Comparison of ENCODE assay signal across 27 cellular contexts in genomic region chr5:169772256-169772655, GRCh38.
"Had no signal": no experiment of that assay in that cellular context is flagged by ENCODE, and none has a peak within 500 bp of the region (broad histone marks: within the 10 kb centered on the region; RNA-seq: fewer than 3 reads in every experiment).

No MANE protein-coding gene starts in this region.

- H3K4me1 Mint-ChIP-seq: activated naive CD4-positive, alpha-beta T cell treated with anti-CD3 and anti-CD28 coated beads, Interleukin-2, amount 50 U/mL, for 24 hours had no signal

- H3K4me3 ChIP-seq: body of pancreas, Peyer's patch, SJCRH30 had no signal

- ATAC-seq: activated CD8-positive, alpha-beta T cell treated with anti-CD3 and anti-CD28 coated beads, Interleukin-2, amount 10 ng/mL, durations not matched to agents 7 days and 5 days; body of pancreas had no signal

- H3K27ac ChIP-seq: body of pancreas, Peyer's patch, RWPE1, SJCRH30, WERI-Rb-1 had no signal

- H3K9me3 Mint-ChIP-seq: activated naive CD4-positive, alpha-beta T cell treated with anti-CD3 and anti-CD28 coated beads, Interleukin-2, amount 50 U/mL, for 24 hours; activated T-helper 1 cell treated with anti-CD3 and anti-CD28 coated beads, Interleukin-12 subunit alpha, Interleukin-12 subunit beta, Interleukin-2, Interleukin-4 antibody, amounts not matched to agents 30 ng/mL and 10 ng/mL and 1 ng/mL, durations not matched to agents 14 hours and 24 hours and 36 hours had no signal

- H3K9me3 ChIP-seq: body of pancreas, Peyer's patch, SJCRH30, SK-N-SH had no signal

- H3K4me2 ChIP-seq: SK-N-SH had no signal

- H3K4me3 Mint-ChIP-seq: activated CD8-positive, alpha-beta T cell treated with anti-CD3 and anti-CD28 coated beads, Interleukin-2, amount 10 ng/mL, durations not matched to agents 7 days and 5 days; activated naive CD4-positive, alpha-beta T cell treated with anti-CD3 and anti-CD28 coated beads, Interleukin-2, amount 50 U/mL, for 24 hours; activated T-helper 1 cell treated with anti-CD3 and anti-CD28 coated beads, Interleukin-12 subunit alpha, Interleukin-12 subunit beta, Interleukin-2, Interleukin-4 antibody, amounts not matched to agents 30 ng/mL and 10 ng/mL and 1 ng/mL, durations not matched to agents 14 hours and 24 hours and 36 hours had no signal

- H3K4me1 ChIP-seq: Peyer's patch, SJCRH30 had no signal

- H3K27me3 ChIP-seq: body of pancreas, Peyer's patch had no signal

- H3K36me3 ChIP-seq: Peyer's patch, SJCRH30, WERI-Rb-1 had no signal

- DNase-seq: activated CD4-positive, alpha-beta T cell treated with anti-CD3 and anti-CD28 coated beads for 48 hours; activated CD4-positive, alpha-beta T cell treated with anti-CD3 and anti-CD28 coated beads, Interleukin-2, amount 50 U/mL, for 4 hours; activated CD8-positive, alpha-beta memory T cell treated with anti-CD3 and anti-CD28 coated beads, Interleukin-2, amount 50 U/mL, for 48 hours; activated CD8-positive, alpha-beta T cell treated with anti-CD3 and anti-CD28 coated beads, Interleukin-2, amount 10 ng/mL, durations not matched to agents 7 days and 5 days; activated effector memory CD4-positive, alpha-beta T cell treated with Interleukin-2 at 50 U/mL for 16 hours; activated naive CD4-positive, alpha-beta T cell; activated T-cell treated with anti-CD3 and anti-CD28 coated beads, Interleukin-2, amount 50 U/mL, for 1 hour; aorta; body of pancreas; cerebellar nuclear complex; KBM-7; NCI-H1092; NCI-H1417 treated with DMSO at 0.1 percent for 48 hours; NCI-H1694; NCI-H2029 treated with DMSO at 0.1 percent for 48 hours; NCI-H345; NCI-H510A; NK-92 treated with Interleukin-12 subunit alpha and Interleukin-12 subunit beta, amount 100 ng/mL, for 24 hours; Peyer's patch; Right ventricle myocardium superior; SJCRH30; SK-N-SH; T-helper 1 cell; WERI-Rb-1 had no signal

- H3K9me2 ChIP-seq: SK-N-SH had no signal

- H3K27ac Mint-ChIP-seq: activated CD8-positive, alpha-beta T cell treated with anti-CD3 and anti-CD28 coated beads, Interleukin-2, amount 10 ng/mL, durations not matched to agents 7 days and 5 days; activated naive CD4-positive, alpha-beta T cell treated with anti-CD3 and anti-CD28 coated beads, Interleukin-2, amount 50 U/mL, for 24 hours; activated T-helper 1 cell treated with anti-CD3 and anti-CD28 coated beads, Interleukin-12 subunit alpha, Interleukin-12 subunit beta, Interleukin-2, Interleukin-4 antibody, amounts not matched to agents 30 ng/mL and 10 ng/mL and 1 ng/mL, durations not matched to agents 14 hours and 24 hours and 36 hours had no signal

- H3K27me3 Mint-ChIP-seq: activated naive CD4-positive, alpha-beta T cell treated with anti-CD3 and anti-CD28 coated beads, Interleukin-2, amount 50 U/mL, for 24 hours had no signal
